8 cellular contexts compared by ENCODE assay signal in genomic region chr9:32524558-32525461, GRCh38. TPM values are rescaled to one million over a fixed set of nuclear protein-coding genes. Genes with fewer than 3 reads are reported as not detected.
DNase-seq lines count a peak whose midpoint lies in the region; ATAC-seq and TF ChIP-seq lines count a peak whose summit lies in the region.

No MANE protein-coding gene starts in this region.

- H3K9ac ChIP-seq in colonic mucosa (ENCODE audit: low read depth in 2 of 2, low read length in 2 of 2) (peak overlapping the region; percentile 26 to 45), mucosa of rectum (ENCODE audit: low read depth in 1 of 2, low read length in 2 of 2) (peak overlapping the region; percentile 52 to 54)

- H3K4me1 Mint-ChIP-seq in CD4-positive, alpha-beta memory T cell, result peaks cover 43 to 76% (median 60%) of the 10 kb centered on the region in 4 donors

- no peaks in the 10 kb centered on the region for H3K9me3 Mint-ChIP-seq in CD4-positive, alpha-beta memory T cell

- in situ Hi-C loops in HAP-1 (cut with MboI; ENCODE audit: low sequenced_read_pairs), result no loop called here

- H3K4me3 ChIP-seq in CD4-positive, alpha-beta memory T cell (ENCODE audit: low read length in 2 of 2), result peak overlapping the region; percentile 78 to 93
- peak overlapping the region; percentile 46 for H3K4me3 ChIP-seq in HAP-1
- H3K4me3 ChIP-seq in colonic mucosa, result peak overlapping the region; percentile 66
- H3K4me3 ChIP-seq in mucosa of rectum (ENCODE audit: low read length in 2 of 2), result peak overlapping the region; percentile 79 to 98

- H3K4me3 Mint-ChIP-seq in CD4-positive, alpha-beta memory T cell, result peak overlapping the region; percentile 91 to 99 (median 97)

- H3K27me3 Mint-ChIP-seq in CD4-positive, alpha-beta memory T cell, result no peaks in the 10 kb centered on the region

- CTCF ChIA-PET in CD4-positive, alpha-beta memory T cell (lab: Charles Lee; ENCODE audit: partially characterized antibody), result interaction anchor here (1.1 to 6.4 kb wide), 16 partner anchors 7 to 146 kb away, joined by 3 to 133 read pairs (median 12); partner anchors contain the start of genes ACO1, NDUFB6, SMIM27 and TOPORS

- H3K4me1 ChIP-seq in CD4-positive, alpha-beta memory T cell (ENCODE audit: insufficient read depth, low read length), result peaks cover 46% of the 10 kb centered on the region
- peaks cover 7% of the 10 kb centered on the region for H3K4me1 ChIP-seq in HAP-1
- H3K4me1 ChIP-seq in colonic mucosa, result peaks cover 3% of the 10 kb centered on the region
- peaks cover 7 to 10% of the 10 kb centered on the region in 2 donors for H3K4me1 ChIP-seq in mucosa of rectum (ENCODE audit: control insufficient read depth in 2 of 2, insufficient read depth in 2 of 2, low read length in 2 of 2)

- peak overlapping the region; percentile 93 to 98 (median 97) for H3K27ac Mint-ChIP-seq in CD4-positive, alpha-beta memory T cell

- H3K9me3 ChIP-seq in CD4-positive, alpha-beta memory T cell (ENCODE audit: control insufficient read depth in 1 of 2, low read length in 2 of 2), result no peaks in the 10 kb centered on the region
- H3K9me3 ChIP-seq in HAP-1 (no peaks in the 10 kb centered on the region; the same call in 1 of the 2 replicates), colonic mucosa (no peaks in the 10 kb centered on the region), mucosa of rectum (ENCODE audit: control insufficient read depth in 2 of 2, low read length in 2 of 2) (no peaks in the 10 kb centered on the region)

- peak in 4 of 5 donors; percentile 17 to 46 (median 26) for DNase-seq in CD4-positive, alpha-beta memory T cell
- peak in 1 of 2 experiments; percentile 25 for DNase-seq in HAP-1 (ENCODE audit: low spot score in 2 of 2)
- DNase-seq in NCI-H748 treated with DMSO at 0.1 percent for 48 hours (lab: John Stamatoyannopoulos, UW), result peak; percentile 82
- DNase-seq in colonic mucosa, result peak; percentile 24
- no peak for DNase-seq in SK-N-DZ (ENCODE audit: low spot score)

- no peak for ATAC-seq in GM21717 (IDR thresholded peaks at IDR 0.05; ENCODE audit: unreplicated experiment)
- no peak for ATAC-seq in HG03457 (IDR thresholded peaks at IDR 0.05; ENCODE audit: unreplicated experiment)

- H3K36me3 ChIP-seq in CD4-positive, alpha-beta memory T cell (ENCODE audit: insufficient read depth, low read length), result no peaks in the 10 kb centered on the region
- H3K36me3 ChIP-seq in HAP-1 (replicated peaks) (no peaks in the 10 kb centered on the region), colonic mucosa (no peaks in the 10 kb centered on the region), mucosa of rectum (ENCODE audit: control insufficient read depth in 2 of 2, insufficient read depth in 2 of 2, low read length in 2 of 2) (no peaks in the 10 kb centered on the region)

- POLR2A ChIA-PET in CD4-positive, alpha-beta memory T cell (lab: Charles Lee; ENCODE audit: partially characterized antibody), result interaction anchor here (1.0 to 4.1 kb wide), 8 partner anchors 10 to 145 kb away, joined by 3 to 62 read pairs (median 14); partner anchors contain the start of genes ACO1, NDUFB6, SMIM27 and TOPORS

- H3K27ac ChIP-seq in CD4-positive, alpha-beta memory T cell (ENCODE audit: low read depth, low read length), result peak overlapping the region; percentile 94
- peak overlapping the region; percentile 93 for H3K27ac ChIP-seq in colonic mucosa
- peak overlapping the region; percentile 83 to 87 for H3K27ac ChIP-seq in mucosa of rectum (ENCODE audit: low read depth in 2 of 2, low read length in 2 of 2)

- peaks cover 13 to 27% of the 10 kb centered on the region in 2 donors for H3K36me3 Mint-ChIP-seq in CD4-positive, alpha-beta memory T cell

- intact Hi-C loops in CD4-positive, alpha-beta memory T cell (cut with micrococcal nuclease), result loop anchor here (5.0 kb wide), 1 partner anchor 58 kb away; no protein-coding TSS in a partner anchor
- intact Hi-C loops in colonic mucosa (cut with DNase I), result loop anchor here (5.0 to 10.0 kb wide), 2 partner anchors 50 to 143 kb away; partner anchors contain the start of genes ACO1 and NDUFB6

- no peaks in the 10 kb centered on the region for H3K27me3 ChIP-seq in CD4-positive, alpha-beta memory T cell (ENCODE audit: insufficient read depth, low read length)
- H3K27me3 ChIP-seq in HAP-1 (ENCODE audit: low read depth) (no peaks in the 10 kb centered on the region), colonic mucosa (no peaks in the 10 kb centered on the region), mucosa of rectum (ENCODE audit: control insufficient read depth in 2 of 2, insufficient read depth in 2 of 2, low read length in 2 of 2) (no peaks in the 10 kb centered on the region)

- no peak for TF ChIP-seq CTCF in colonic mucosa (IDR thresholded peaks at IDR 0.05)

RNA-seq across cellular contexts. Expression of gene RIGI, which starts 1.2 kb away (rescaled TPM):
- total RNA-seq in CD4-positive, alpha-beta memory T cell, result 10 to 100 TPM; 29.0 to 32.0 TPM
- 10 to 100 TPM; 19.4 to 22.1 TPM for polyA plus RNA-seq in CD4-positive, alpha-beta memory T cell
- 1 to 10 TPM; 3.0 to 8.5 TPM for total RNA-seq in colonic mucosa
- 0.17 and 0.29 TPM in 2 replicates for polyA plus RNA-seq in SK-N-DZ (2014; cell fraction: cytosol; rRNA removed)
- polyA plus RNA-seq in SK-N-DZ (2014; cell fraction: nucleus; rRNA removed), result 0.15 and 1.1 TPM in 2 replicates

RNA-seq across cellular contexts. Expression of gene SMIM27, which starts 27.3 kb away (rescaled TPM):
- total RNA-seq in CD4-positive, alpha-beta memory T cell, result 10 to 100 TPM; 32.1 to 37.8 TPM
- polyA plus RNA-seq in CD4-positive, alpha-beta memory T cell, result 100 to 1,000 TPM in 1 of 2 donors, 10 to 100 TPM in 1; 42.4 to 115 TPM
- total RNA-seq in colonic mucosa, result 10 to 100 TPM in 1 of 2 donors, 1 to 10 TPM in 1; 7.4 to 10.9 TPM
- polyA plus RNA-seq in SK-N-DZ (2014; cell fraction: cytosol; rRNA removed), result 2.0 and 2.8 TPM in 2 replicates
- 1.6 and 6.0 TPM in 2 replicates for polyA plus RNA-seq in SK-N-DZ (2014; cell fraction: nucleus; rRNA removed)

RNA-seq across cellular contexts. Expression of gene TOPORS, which starts 27.6 kb away (rescaled TPM):
- 10 to 100 TPM; 24.1 to 24.6 TPM for total RNA-seq in CD4-positive, alpha-beta memory T cell
- 10 to 100 TPM; 24.4 to 32.4 TPM for polyA plus RNA-seq in CD4-positive, alpha-beta memory T cell
- 10 to 100 TPM; 11.9 to 17.4 TPM for total RNA-seq in colonic mucosa
- 10.8 and 12.8 TPM in 2 replicates for polyA plus RNA-seq in SK-N-DZ (2014; cell fraction: cytosol; rRNA removed)
- 9.7 and 10.1 TPM in 2 replicates for polyA plus RNA-seq in SK-N-DZ (2014; cell fraction: nucleus; rRNA removed)

RNA-seq across cellular contexts. Expression of gene NDUFB6, which starts 48.1 kb away (rescaled TPM):
- total RNA-seq in CD4-positive, alpha-beta memory T cell, result 10 to 100 TPM; 18.2 to 21.0 TPM
- 10 to 100 TPM; 65.4 to 83.7 TPM for polyA plus RNA-seq in CD4-positive, alpha-beta memory T cell
- total RNA-seq in colonic mucosa, result 10 to 100 TPM; 53.3 to 77.0 TPM
- 99.8 and 109 TPM in 2 replicates for polyA plus RNA-seq in SK-N-DZ (2014; cell fraction: cytosol; rRNA removed)
- polyA plus RNA-seq in SK-N-DZ (2014; cell fraction: nucleus; rRNA removed), result 44.1 and 114 TPM in 2 replicates
